In the genomic region with DNA sequence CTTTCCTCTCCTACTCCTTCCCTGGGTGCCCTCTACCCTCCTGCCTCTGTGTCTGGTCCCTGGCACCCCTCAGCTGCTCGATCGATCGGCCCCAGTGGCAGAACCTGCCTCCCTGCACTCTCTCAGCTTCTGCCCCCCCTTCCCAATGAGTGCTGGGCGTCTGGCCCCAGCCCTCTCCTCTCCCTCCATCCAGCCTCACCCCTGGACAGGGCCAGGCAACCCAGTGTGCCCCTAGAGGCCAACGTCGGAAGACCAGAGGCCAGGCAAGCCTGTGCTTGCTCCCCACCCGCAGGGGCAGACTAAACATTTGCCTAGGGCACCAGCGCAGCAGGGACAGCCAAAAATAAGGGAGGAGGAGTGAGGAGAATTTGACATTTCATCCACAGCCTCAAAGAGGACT, we compare ENCODE assay signal across 8 cellular contexts. TPM values are rescaled to one million over a fixed set of nuclear protein-coding genes. Genes with fewer than 3 reads are reported as not detected.
DNase-seq lines count a peak whose midpoint lies in the region; ATAC-seq and TF ChIP-seq lines count a peak whose summit lies in the region.

No MANE protein-coding gene starts in this region.

- WGBS in hepatocyte (ENCODE audit: low lambda C conversion rate, missing lambda C conversion rate), result 18% methylated on average over 8 of the region's 8 CpGs

- H3K79me2 ChIP-seq in hepatocyte, result no peaks in the 10 kb centered on the region

- no peak overlapping the region for H3K4me3 ChIP-seq in BLaER1
- H3K4me3 ChIP-seq in hepatocyte, result no peak overlapping the region

- H3K36me3 ChIP-seq in BLaER1 (peaks cover 12% of the 10 kb centered on the region; the same call in 1 of the 2 replicates), hepatocyte (replicated peaks; ENCODE audit: insufficient read depth, low read depth) (no peaks in the 10 kb centered on the region)

- H3K27ac Mint-ChIP-seq in activated CD8-positive, alpha-beta T cell treated with anti-CD3 and anti-CD28 coated beads, Interleukin-2, amount 10 ng/mL, durations not matched to agents 7 days and 5 days, result no peak overlapping the region

- DNase-seq in NCI-H146 (lab: John Stamatoyannopoulos, UW), result peak; percentile 87
- DNase-seq in activated CD8-positive, alpha-beta T cell treated with anti-CD3 and anti-CD28 coated beads, Interleukin-2, amount 10 ng/mL, durations not matched to agents 7 days and 5 days, result peak; percentile 43
- peak; percentile 58 for DNase-seq in hepatocyte (ENCODE audit: low spot score)
- DNase-seq in stimulated activated CD4-positive, alpha-beta T cell treated with anti-CD3 and anti-CD28 coated beads, Interleukin-4, amount 100 ng/mL, for 48 hours (ENCODE audit: low read depth in 2 of 2), result peak; percentile 23 to 25
- no peak for DNase-seq in foreskin melanocyte

- H3K9me3 Mint-ChIP-seq in activated CD8-positive, alpha-beta T cell treated with anti-CD3 and anti-CD28 coated beads, Interleukin-2, amount 10 ng/mL, durations not matched to agents 7 days and 5 days (ENCODE audit: insufficient read depth), result no peaks in the 10 kb centered on the region

- H3K4me2 ChIP-seq in BLaER1, result peak overlapping the region; percentile 76
- no peak overlapping the region for H3K4me2 ChIP-seq in hepatocyte

- H4K20me1 ChIP-seq in BLaER1 (no peaks in the 10 kb centered on the region), hepatocyte (ENCODE audit: insufficient read depth, poor library complexity, severe bottlenecking) (no peaks in the 10 kb centered on the region)

- H3K9me3 ChIP-seq in BLaER1, result no peaks in the 10 kb centered on the region
- no peaks in the 10 kb centered on the region for H3K9me3 ChIP-seq in hepatocyte (ENCODE audit: low read depth)

- H3K9ac ChIP-seq in BLaER1, result peak overlapping the region; percentile 25; the same call in 1 of the 2 replicates

- peak; percentile 36 for TF ChIP-seq CTCF in hepatocyte (IDR thresholded peaks at IDR 0.05; ENCODE audit: poor library complexity)

- H3K27me3 Mint-ChIP-seq in activated CD8-positive, alpha-beta T cell treated with anti-CD3 and anti-CD28 coated beads, Interleukin-2, amount 10 ng/mL, durations not matched to agents 7 days and 5 days (ENCODE audit: low read depth), result peaks cover 25% of the 10 kb centered on the region

- H3K27ac ChIP-seq in BLaER1, result peak overlapping the region; percentile 69
- no peak overlapping the region for H3K27ac ChIP-seq in hepatocyte

- ATAC-seq in GM18861 (IDR thresholded peaks at IDR 0.05; ENCODE audit: unreplicated experiment), result peak; percentile 48
- peak; percentile 76 for ATAC-seq in activated CD8-positive, alpha-beta T cell treated with anti-CD3 and anti-CD28 coated beads, Interleukin-2, amount 10 ng/mL, durations not matched to agents 7 days and 5 days
- no peak for ATAC-seq in GM21723 (IDR thresholded peaks at IDR 0.05; ENCODE audit: unreplicated experiment)

- H3K9me2 ChIP-seq in hepatocyte (replicated peaks; ENCODE audit: insufficient read depth), result no peaks in the 10 kb centered on the region

- H3K4me1 ChIP-seq in BLaER1 (peaks cover 82% of the 10 kb centered on the region), hepatocyte (ENCODE audit: insufficient read depth) (peaks cover 9% of the 10 kb centered on the region)

- POLR2A ChIA-PET in activated CD8-positive, alpha-beta T cell treated with anti-CD3 and anti-CD28 coated beads, Interleukin-2, amount 10 ng/mL, durations not matched to agents 7 days and 5 days (lab: Charles Lee), result no interaction called here

- no peak overlapping the region for H2AFZ ChIP-seq in hepatocyte

- no peak overlapping the region for H3K4me3 Mint-ChIP-seq in activated CD8-positive, alpha-beta T cell treated with anti-CD3 and anti-CD28 coated beads, Interleukin-2, amount 10 ng/mL, durations not matched to agents 7 days and 5 days

- no peaks in the 10 kb centered on the region for H3K36me3 Mint-ChIP-seq in activated CD8-positive, alpha-beta T cell treated with anti-CD3 and anti-CD28 coated beads, Interleukin-2, amount 10 ng/mL, durations not matched to agents 7 days and 5 days (ENCODE audit: low read depth)

- H3K27me3 ChIP-seq in BLaER1, result no peaks in the 10 kb centered on the region
- H3K27me3 ChIP-seq in hepatocyte, result no peaks in the 10 kb centered on the region

- H3K4me1 Mint-ChIP-seq in activated CD8-positive, alpha-beta T cell treated with anti-CD3 and anti-CD28 coated beads, Interleukin-2, amount 10 ng/mL, durations not matched to agents 7 days and 5 days (ENCODE audit: low read depth), result peaks cover 10% of the 10 kb centered on the region

- CTCF ChIA-PET in activated CD8-positive, alpha-beta T cell treated with anti-CD3 and anti-CD28 coated beads, Interleukin-2, amount 10 ng/mL, durations not matched to agents 7 days and 5 days (lab: Charles Lee), result interaction anchor here (0.8 to 1.4 kb wide), 5 partner anchors 12 to 48 kb away, joined by 3 to 5 read pairs (median 3); no protein-coding TSS in a partner anchor

RNA-seq across cellular contexts. Expression of a gene that starts 43.5 kb away (rescaled TPM):
- under 1 TPM in 1 of 2 experiments, not detected in 1; 0.08 TPM for total RNA-seq in activated CD8-positive, alpha-beta T cell treated with anti-CD3 and anti-CD28 coated beads, Interleukin-2, amount 10 ng/mL, durations not matched to agents 7 days and 5 days
- 0.32 and 0.80 TPM in 2 replicates for total RNA-seq in hepatocyte
- 1.1 and 1.5 TPM in 2 replicates for polyA plus RNA-seq in hepatocyte
